ENCODE assay signal across 24 cellular contexts in the genomic region with DNA sequence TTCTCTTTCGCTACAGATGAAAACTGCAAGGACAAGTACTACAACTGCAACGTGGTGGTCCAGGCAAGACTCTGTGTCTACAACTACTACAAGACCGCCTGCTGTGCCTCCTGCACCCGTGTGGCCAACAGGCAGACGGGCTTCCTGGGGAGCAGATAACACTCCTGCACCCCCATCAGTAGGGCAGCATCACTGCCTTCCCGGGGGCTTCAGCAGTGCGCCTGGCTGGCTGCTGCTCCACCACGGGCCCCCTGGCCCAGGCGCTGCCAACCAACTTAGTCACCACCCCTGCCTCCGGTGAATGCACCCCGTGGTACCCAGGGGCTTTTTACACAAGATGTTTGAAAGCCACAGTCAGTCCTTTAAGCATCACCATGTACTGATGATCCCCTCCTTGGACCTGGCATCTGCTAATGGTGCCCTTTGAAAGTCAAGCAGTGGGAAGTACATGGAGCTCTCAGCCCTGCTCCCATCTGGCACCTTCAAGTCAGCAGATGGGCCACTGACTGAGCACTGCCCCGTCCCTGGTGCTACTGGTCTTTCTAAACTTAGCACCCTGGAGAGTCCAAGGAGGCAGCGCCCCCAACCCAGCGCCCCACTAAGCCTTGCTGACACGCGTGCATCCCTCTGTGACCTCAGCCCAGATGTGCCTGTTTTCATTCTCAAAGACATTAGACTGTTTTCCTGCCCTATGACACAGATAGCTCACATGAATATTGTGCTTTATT. TPM values are rescaled to one million over a fixed set of nuclear protein-coding genes. Genes with fewer than 3 reads are reported as not detected.
DNase-seq lines count a peak whose midpoint lies in the region; ATAC-seq, FAIRE-seq and TF ChIP-seq lines count a peak whose summit lies in the region.
"Had no signal": no experiment of that assay in that cellular context is flagged by ENCODE, and none has a peak within 500 bp of the region (broad histone marks: within the 10 kb centered on the region; RNA-seq: fewer than 3 reads in every experiment).

No MANE protein-coding gene starts in this region.

- no peak for TF ChIP-seq POLR2A in heart left ventricle (IDR thresholded peaks at IDR 0.05)

- H3K27ac ChIP-seq in heart left ventricle, result no peak overlapping the region
- H3K27ac ChIP-seq in thoracic aorta, result peak overlapping the region; percentile 74 to 91
- H3K27ac ChIP-seq: SK-N-MC had no signal

- no peak for DNase-seq in heart left ventricle
- no peak for DNase-seq in Right ventricle myocardium inferior (ENCODE audit: missing footprints)
- peak; percentile 41 for DNase-seq in NCI-H1694 treated with DMSO at 0.1 percent for 48 hours (lab: John Stamatoyannopoulos, UW)
- DNase-seq in cerebellum (ENCODE audit: low spot score), result peak; percentile 14
- no peak for DNase-seq in thoracic aorta (ENCODE audit: low spot score)
- no peak for DNase-seq in frontal cortex (ENCODE audit: low spot score in 2 of 2)
- DNase-seq in NCI-H2029 (lab: John Stamatoyannopoulos, UW), result no peak
- DNase-seq in activated CD4-positive, alpha-beta T cell treated with anti-CD3 and anti-CD28 coated beads, Interleukin-2, amount 50 U/mL, for 4 hours, result no peak
- DNase-seq: Caco-2; CD4-positive, alpha-beta T cell; DMS53; EL; KG1; NCI-H187 treated with DMSO at 0.1 percent for 48 hours; NCI-H69; NK-92 treated with Interleukin-12 subunit alpha and Interleukin-12 subunit beta, amount 100 ng/mL, for 24 hours; OCI-M1; SHP77 had no signal

- WGBS in heart left ventricle, 4 donors, result 82 to 85% (median 83%) methylated on average over 15 to 16 of the region's 16 CpGs

- TF ChIP-seq CTCF in heart left ventricle (IDR thresholded peaks at IDR 0.05) (no peak), thoracic aorta (IDR thresholded peaks at IDR 0.05) (no peak)

- peak in 3 of 4 donors; percentile 19 to 36 (median 24) for ATAC-seq in heart left ventricle
- ATAC-seq in Right ventricle myocardium inferior, result no peak
- no peak for ATAC-seq in thoracic aorta (ENCODE audit: insufficient number of reproducible peaks, low FRiP score, low read depth)

- no peak for FAIRE-seq in frontal cortex (lab: Jason Lieb, UNC)
- FAIRE-seq: A204.1, GM12891, GM18507 had no signal

- H3K36me3 ChIP-seq in heart left ventricle (peaks cover 0 to 5% (median 0%) of the 10 kb centered on the region in 9 donors), thoracic aorta (no peaks in the 10 kb centered on the region)

- H3K27me3 ChIP-seq in heart left ventricle, result no peaks in the 10 kb centered on the region
- no peaks in the 10 kb centered on the region for H3K27me3 ChIP-seq in thoracic aorta (replicated peaks; ENCODE audit: insufficient read depth)

- H3K4me3 ChIP-seq in heart left ventricle (no peak overlapping the region), thoracic aorta (no peak overlapping the region)
- H3K4me3 ChIP-seq: SK-N-MC had no signal

- intact Hi-C loops in heart left ventricle (cut with DNase I) (no loop called here), Right ventricle myocardium inferior (cut with DNase I) (no loop called here)

- H3K4me1 ChIP-seq in heart left ventricle (peaks cover 0 to 37% (median 0%) of the 10 kb centered on the region in 12 donors), thoracic aorta (ENCODE audit: control insufficient read depth in 1 of 2, low read depth in 2 of 2) (peaks cover 6 to 48% of the 10 kb centered on the region in 2 donors)
- H3K4me1 ChIP-seq: Caco-2 had no signal

- H3K9me3 ChIP-seq in heart left ventricle (peaks cover 0 to 2% (median 0%) of the 10 kb centered on the region in 12 donors), thoracic aorta (no peaks in the 10 kb centered on the region)
- H3K9me3 ChIP-seq: Caco-2 had no signal

RNA-seq across cellular contexts. Expression of a gene that starts 33.0 kb away (rescaled TPM):
- total RNA-seq in heart left ventricle (under 1 TPM in 2 of 9 donors, not detected in 7; 0.20 to 0.25 TPM), Right ventricle myocardium inferior (not detected), cerebellum (0.54 TPM), thoracic aorta (under 1 TPM; 0.27 to 0.92 TPM), frontal cortex (not detected)
- under 1 TPM; 0.07 to 0.11 TPM for polyA plus RNA-seq in heart left ventricle
- total RNA-seq: Caco-2; CD4-positive, alpha-beta T cell; H4 had no signal
- polyA plus RNA-seq: BJ had no signal

Comparison
In these comparisons a context has a peak if more than half of its experiments do, and no peak if none do; other contexts are left out.
1. ATAC-seq: peak in heart left ventricle (3 of 4); none in Right ventricle myocardium inferior (single experiment) and thoracic aorta (single experiment).
2. DNase-seq: peak in NCI-H1694 treated with DMSO at 0.1 percent for 48 hours (single experiment) and cerebellum (single experiment); none in heart left ventricle (0 of 5), Right ventricle myocardium inferior (single experiment), thoracic aorta (single experiment), frontal cortex (0 of 2), NCI-H2029 (single experiment) and activated CD4-positive, alpha-beta T cell treated with anti-CD3 and anti-CD28 coated beads, Interleukin-2, amount 50 U/mL, for 4 hours (0 of 2).
3. H3K27ac ChIP-seq: peak in thoracic aorta (2 of 2); none in heart left ventricle (0 of 12).